ENCODE assay signal across 25 cellular contexts in the genomic region with DNA sequence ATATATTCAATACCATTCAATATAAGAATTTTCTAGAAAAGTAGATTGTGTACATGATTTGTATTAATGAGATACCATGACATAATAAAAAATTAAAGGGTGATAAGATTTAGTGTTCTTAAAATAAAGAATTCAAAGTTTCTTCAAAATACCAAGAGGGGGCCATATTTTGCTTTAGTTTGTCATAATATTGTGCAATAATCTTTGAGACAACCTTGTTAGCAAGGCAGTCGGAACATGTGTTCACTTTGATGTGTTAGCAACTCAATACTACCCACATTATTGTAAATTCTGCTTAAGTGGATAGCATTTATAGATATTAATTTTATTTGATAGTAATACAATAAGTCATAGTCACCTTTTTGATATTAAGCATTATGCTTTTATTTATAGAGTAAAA.
A peak's percentile ranks its signal among the peaks of the same experiment; 100 is the strongest.
DNase-seq lines count a peak whose midpoint lies in the region; ATAC-seq, FAIRE-seq and TF ChIP-seq lines count a peak whose summit lies in the region.
"Had no signal": no experiment of that assay in that cellular context is flagged by ENCODE, and none has a peak within 500 bp of the region (broad histone marks: within the 10 kb centered on the region; RNA-seq: fewer than 3 reads in every experiment).

No MANE protein-coding gene starts in this region.

- no peaks in the 10 kb centered on the region for H3K9me2 ChIP-seq in HCT116 (ENCODE audit: insufficient read depth)
- H3K9me2 ChIP-seq in PC-9 (ENCODE audit: insufficient read depth), result no peaks in the 10 kb centered on the region

- TF ChIP-seq RAD21 in HCT116 (IDR thresholded peaks at IDR 0.05; ENCODE audit: low read depth), result no peak
- TF ChIP-seq RAD21 in H1 (IDR thresholded peaks at IDR 0.05 in 1 of 2, conservative IDR thresholded peaks at IDR 0.05 in 1 of 2; ENCODE audit: low read depth in 2 of 2, low read length in 2 of 2), result no peak

- H3K4me2 ChIP-seq in HCT116 (ENCODE audit: low read length) (peak overlapping the region; percentile 35), PC-9 (peak overlapping the region; percentile 27; the same call in 1 of the 2 replicates), H1 (ENCODE audit: insufficient read depth in 1 of 2, low read depth in 2 of 2, low read length in 2 of 2) (no peak overlapping the region)
- H3K4me2 ChIP-seq: A549; BLaER1 treated with 17β-estradiol and CSF1 and Interleukin-3, amounts not matched to agents 10 nM and 100 nM had no signal

- H4K5ac ChIP-seq in H1 (ENCODE audit: insufficient read length, low read depth, low read length), result no peak overlapping the region

- H3K23me2 ChIP-seq in H1 (ENCODE audit: low read depth, low read length), result no peaks in the 10 kb centered on the region; the same call in 1 of the 2 replicates

- no peak for FAIRE-seq in H1 (lab: Jason Lieb, UNC)
- FAIRE-seq: A549, D721Med, GM12878, GM18507 had no signal

- H4K20me1 ChIP-seq in HCT116 (ENCODE audit: insufficient read depth) (no peaks in the 10 kb centered on the region), PC-9 (ENCODE audit: insufficient read depth) (no peaks in the 10 kb centered on the region), H1 (replicated peaks in 1 of 2; ENCODE audit: control insufficient read depth in 1 of 2, insufficient read depth in 2 of 2, low read length in 2 of 2) (no peaks in the 10 kb centered on the region)
- H4K20me1 ChIP-seq: BLaER1 treated with 17β-estradiol and CSF1 and Interleukin-3, amounts not matched to agents 10 nM and 100 nM had no signal

- DNase-seq in HCT116 (ENCODE audit: low read depth, low spot score), result no peak
- DNase-seq in PC-9, result no peak
- no peak for DNase-seq in H1 (ENCODE audit: low read depth in 1 of 2, low spot score in 2 of 2)
- no peak for DNase-seq in Right ventricle myocardium inferior (ENCODE audit: missing footprints)
- DNase-seq in activated CD4-positive, alpha-beta T cell treated with anti-CD3 and anti-CD28 coated beads for 36 hours, result no peak
- DNase-seq in RPMI8226, result no peak
- DNase-seq: 8988T; ACHN; AML-193; BE2C; CD4-positive, alpha-beta T cell; CD8-positive, alpha-beta memory T cell; DMS 273 treated with DMSO at 0.1 percent for 48 hours; DMS79; EL; GDM1; GOT3; H7 had no signal

- peaks cover 5% of the 10 kb centered on the region for H3K27me3 Mint-ChIP-seq in activated CD4-positive, alpha-beta T cell treated with anti-CD3 and anti-CD28 coated beads for 36 hours

- no peak overlapping the region for H3K56ac ChIP-seq in H1 (replicated peaks; ENCODE audit: insufficient read length, low read depth, low read length)

- no peak overlapping the region for H2BK120ac ChIP-seq in H1 (replicated peaks; ENCODE audit: low read depth, low read length)

- H3K23ac ChIP-seq in H1 (ENCODE audit: insufficient read length), result no peak overlapping the region

- H3K79me1 ChIP-seq in H1 (ENCODE audit: low read depth, low read length), result no peaks in the 10 kb centered on the region

- H2AFZ ChIP-seq in HCT116 (ENCODE audit: low read depth, low read length, poor library complexity, severe bottlenecking) (no peak overlapping the region), PC-9 (no peak overlapping the region), H1 (ENCODE audit: low read length) (no peak overlapping the region)

- H3K4me3 Mint-ChIP-seq in activated CD4-positive, alpha-beta T cell treated with anti-CD3 and anti-CD28 coated beads for 36 hours, result no peak overlapping the region
- H3K4me3 Mint-ChIP-seq: CD14-positive monocyte; CD4-positive, alpha-beta T cell; CD8-positive, alpha-beta memory T cell had no signal

- H2BK20ac ChIP-seq in H1 (ENCODE audit: low read length), result no peak overlapping the region

- no peak overlapping the region for H3K27ac ChIP-seq in HCT116 (ENCODE audit: low read depth, low read length)
- H3K27ac ChIP-seq in HUES64 (ENCODE audit: low read depth, low read length), result peak overlapping the region; percentile 56; the same call in 1 of the 2 replicates
- H3K27ac ChIP-seq in PC-9, result peak overlapping the region; percentile 54
- no peak overlapping the region for H3K27ac ChIP-seq in H1 (ENCODE audit: low read depth, low read length)
- H3K27ac ChIP-seq: A549; BLaER1 treated with 17β-estradiol and CSF1 and Interleukin-3, amounts not matched to agents 10 nM and 100 nM had no signal

- no peak overlapping the region for H2AK5ac ChIP-seq in H1 (ENCODE audit: low read depth, low read length)

- no CpG with 5 or more reads among the region's 1 CpG for WGBS in HUES64
- 83% methylated on average over 1 of the region's 1 CpG; no CpG with 5 or more reads in 1 of the 2 experiments for WGBS in H1 (ENCODE audit: extremely low coverage in 1 of 2, insufficient coverage in 1 of 2, insufficient read length in 1 of 2, insufficient replicate concordance in 2 of 2, low coverage in 1 of 2, low lambda C conversion rate in 2 of 2, missing lambda C conversion rate in 1 of 2), 2 experiments

- H3F3A ChIP-seq in PC-9 (ENCODE audit: insufficient read depth, low read depth), result no peaks in the 10 kb centered on the region; the same call in 1 of the 2 replicates

- H3K36me3 ChIP-seq in HCT116 (ENCODE audit: control insufficient read depth in 1 of 2, insufficient read depth in 2 of 2, low read length in 2 of 2), result no peaks in the 10 kb centered on the region
- no peaks in the 10 kb centered on the region for H3K36me3 ChIP-seq in HUES64 (ENCODE audit: insufficient read depth, low read length)
- H3K36me3 ChIP-seq in PC-9 (ENCODE audit: low read depth), result no peaks in the 10 kb centered on the region
- H3K36me3 ChIP-seq in H1 (ENCODE audit: control insufficient read depth in 2 of 4, insufficient read depth in 4 of 4, low read length in 3 of 4), result no peaks in the 10 kb centered on the region
- H3K36me3 ChIP-seq: BE2C; BLaER1 treated with 17β-estradiol and CSF1 and Interleukin-3, amounts not matched to agents 10 nM and 100 nM had no signal

- RAD21 ChIA-PET in HCT116 (lab: Charles Lee; ENCODE audit: low non-redundant PET in 1 of 2, low total read pairs in 2 of 2, uncharacterized antibody in 2 of 2, unreplicated experiment in 2 of 2), result no interaction called here

- H3K36me3 Mint-ChIP-seq in activated CD4-positive, alpha-beta T cell treated with anti-CD3 and anti-CD28 coated beads for 36 hours (ENCODE audit: low read depth), result no peaks in the 10 kb centered on the region
- H3K36me3 Mint-ChIP-seq: CD14-positive monocyte; CD8-positive, alpha-beta memory T cell had no signal

- BruUV-seq in HCT116 (replicated peaks; lab: Mats Ljungman, UMichigan) (no TSS peak), PC-9 (replicated peaks; lab: Mats Ljungman, UMichigan) (no TSS peak)

- H3K4ac ChIP-seq in H1 (replicated peaks; ENCODE audit: insufficient read length, low read depth, low read length), result no peak overlapping the region

- CTCF ChIA-PET in HCT116 (lab: Charles Lee), result no interaction called here
- CTCF ChIA-PET in PC-9 (lab: Charles Lee), result no interaction called here
- CTCF ChIA-PET in H1 (lab: Charles Lee; ENCODE audit: partially characterized antibody), result interaction anchor here (1.0 kb wide), 1 partner anchor 9 kb away, joined by 3 read pairs; no protein-coding TSS in a partner anchor
- CTCF ChIA-PET in activated CD4-positive, alpha-beta T cell treated with anti-CD3 and anti-CD28 coated beads for 36 hours (lab: Charles Lee), result no interaction called here

- H3K27me3 ChIP-seq in HCT116 (ENCODE audit: insufficient read depth, low read length) (no peaks in the 10 kb centered on the region), HUES64 (ENCODE audit: insufficient read depth, low read length) (no peaks in the 10 kb centered on the region), PC-9 (ENCODE audit: insufficient read depth, low read depth) (no peaks in the 10 kb centered on the region), H1 (replicated peaks in 1 of 4; ENCODE audit: control insufficient read depth in 3 of 4, extremely low read depth in 1 of 4, insufficient read depth in 3 of 4, low read length in 3 of 4) (no peaks in the 10 kb centered on the region)
- H3K27me3 ChIP-seq: BE2C; BLaER1 treated with 17β-estradiol and CSF1 and Interleukin-3, amounts not matched to agents 10 nM and 100 nM had no signal

- H3K18ac ChIP-seq in H1 (ENCODE audit: extremely low read depth, low read length), result no peak overlapping the region

- H3K4me1 ChIP-seq in HCT116 (ENCODE audit: control insufficient read depth in 1 of 2, insufficient read depth in 2 of 2, low read length in 2 of 2) (peaks cover 0 to 17% of the 10 kb centered on the region in 2 experiments; a peak in 2 of 4 replicates), HUES64 (ENCODE audit: insufficient read depth, low read length) (peaks cover 36% of the 10 kb centered on the region), PC-9 (replicated peaks; ENCODE audit: insufficient read depth) (peaks cover 63% of the 10 kb centered on the region), H1 (replicated peaks in 1 of 4; ENCODE audit: control insufficient read depth in 3 of 4, insufficient read depth in 4 of 4, low read length in 3 of 4) (peaks cover 0 to 17% (median 2%) of the 10 kb centered on the region in 4 experiments; a peak in 3 of 7 replicates)
- H3K4me1 ChIP-seq: A549, BE2C had no signal

- intact Hi-C loops in HCT116 (cut with micrococcal nuclease) (no loop called here), PC-9 (cut with micrococcal nuclease; ENCODE audit: unreplicated experiment) (no loop called here), Right ventricle myocardium inferior (cut with DNase I) (no loop called here)
- intact Hi-C loops in activated CD4-positive, alpha-beta T cell treated with anti-CD3 and anti-CD28 coated beads for 36 hours (cut with DNase I, micrococcal nuclease), result no loop called here

- H3K9ac ChIP-seq in HCT116 (ENCODE audit: low read length) (no peak overlapping the region), HUES64 (ENCODE audit: low read depth, low read length) (no peak overlapping the region), H1 (replicated peaks in 1 of 4; ENCODE audit: extremely low read depth in 1 of 4, low read depth in 3 of 4, low read length in 3 of 4) (no peak overlapping the region)
- H3K9ac ChIP-seq: BLaER1 treated with 17β-estradiol and CSF1 and Interleukin-3, amounts not matched to agents 10 nM and 100 nM had no signal

- no peak for TF ChIP-seq POLR2A in HCT116 (IDR thresholded peaks at IDR 0.05; ENCODE audit: borderline replicate concordance, extremely low read depth, insufficient read depth, insufficient read length)
- TF ChIP-seq POLR2A in H1 (IDR thresholded peaks at IDR 0.05; ENCODE audit: control extremely low read depth in 1 of 2, low read depth in 2 of 2, low read length in 2 of 2), result no peak

- H3K79me2 ChIP-seq in HCT116 (ENCODE audit: insufficient read depth, low read length) (no peaks in the 10 kb centered on the region), PC-9 (ENCODE audit: low read depth) (no peaks in the 10 kb centered on the region), H1 (ENCODE audit: control insufficient read depth in 1 of 2, insufficient read depth in 2 of 2, low read length in 2 of 2) (no peaks in the 10 kb centered on the region)

- H2BK5ac ChIP-seq in H1 (ENCODE audit: low read depth, low read length), result no peak overlapping the region

- no peak overlapping the region for H3K14ac ChIP-seq in H1 (ENCODE audit: insufficient read length)

- no peaks in the 10 kb centered on the region for H3K9me3 Mint-ChIP-seq in activated CD4-positive, alpha-beta T cell treated with anti-CD3 and anti-CD28 coated beads for 36 hours (ENCODE audit: low read depth)
- H3K9me3 Mint-ChIP-seq: CD4-positive, alpha-beta T cell; CD8-positive, alpha-beta memory T cell had no signal

- TF ChIP-seq CTCF in HCT116 (IDR thresholded peaks at IDR 0.05 in 2 of 3, conservative IDR thresholded peaks at IDR 0.05 in 1 of 3; ENCODE audit: borderline replicate concordance in 1 of 3, insufficient read depth in 1 of 3, low read depth in 2 of 3, low read length in 2 of 3) (no peak), PC-9 (conservative IDR thresholded peaks at IDR 0.05) (no peak), H1 (IDR thresholded peaks at IDR 0.05; ENCODE audit: control extremely low read depth in 1 of 3, insufficient read depth in 1 of 3, low read depth in 1 of 3, low read length in 3 of 3) (no peak)

- H2BK12ac ChIP-seq in H1 (ENCODE audit: low read depth, low read length), result no peak overlapping the region

- H4K8ac ChIP-seq in H1 (ENCODE audit: extremely low read depth, insufficient read depth, low read length), result no peak overlapping the region

- no peak overlapping the region for H3K27ac Mint-ChIP-seq in activated CD4-positive, alpha-beta T cell treated with anti-CD3 and anti-CD28 coated beads for 36 hours
- H3K27ac Mint-ChIP-seq: CD14-positive monocyte; CD4-positive, alpha-beta T cell; CD8-positive, alpha-beta memory T cell had no signal

- H3K4me1 Mint-ChIP-seq in activated CD4-positive, alpha-beta T cell treated with anti-CD3 and anti-CD28 coated beads for 36 hours, result no peaks in the 10 kb centered on the region
- H3K4me1 Mint-ChIP-seq: CD14-positive monocyte; CD8-positive, alpha-beta memory T cell had no signal

- ATAC-seq in HCT116 (no peak), Right ventricle myocardium inferior (no peak)
- no peak for ATAC-seq in activated CD4-positive, alpha-beta T cell treated with anti-CD3 and anti-CD28 coated beads for 36 hours
- ATAC-seq: A549, GM12878 had no signal

- H4K91ac ChIP-seq in H1 (replicated peaks; ENCODE audit: insufficient read length, low read length), result no peak overlapping the region

- no peaks in the 10 kb centered on the region for H3K9me3 ChIP-seq in HCT116 (ENCODE audit: control insufficient read depth in 1 of 2, insufficient read depth in 1 of 2, low read depth in 1 of 2, low read length in 2 of 2)
- H3K9me3 ChIP-seq in HUES64 (ENCODE audit: insufficient read depth, low read depth, low read length), result no peaks in the 10 kb centered on the region
- H3K9me3 ChIP-seq in PC-9 (ENCODE audit: insufficient read depth, low read depth), result peaks cover 31% of the 10 kb centered on the region
- H3K9me3 ChIP-seq in H1 (ENCODE audit: insufficient read depth in 2 of 2, low read depth in 1 of 2, low read length in 1 of 2), result no peaks in the 10 kb centered on the region
- H3K9me3 ChIP-seq: A549, BE2C had no signal

- H3K4me3 ChIP-seq in HCT116 (replicated peaks in 1 of 2; ENCODE audit: low read depth in 1 of 2, low read length in 2 of 2), result no peak overlapping the region
- H3K4me3 ChIP-seq in HUES64 (ENCODE audit: low read length), result no peak overlapping the region
- no peak overlapping the region for H3K4me3 ChIP-seq in PC-9
- H3K4me3 ChIP-seq in H1 (ENCODE audit: extremely low read depth in 1 of 4, insufficient read depth in 2 of 4, low read depth in 3 of 4, low read length in 4 of 4), result no peak overlapping the region
- H3K4me3 ChIP-seq: A549; BLaER1 treated with 17β-estradiol and CSF1 and Interleukin-3, amounts not matched to agents 10 nM and 100 nM; GM12878 had no signal

- TF ChIP-seq EP300 in H1 (IDR thresholded peaks at IDR 0.05; ENCODE audit: borderline replicate concordance in 1 of 2, low read depth in 2 of 2, low read length in 2 of 2), result no peak

- no peak overlapping the region for H2BK15ac ChIP-seq in H1 (ENCODE audit: low read length)

- POLR2A ChIA-PET in HCT116 (lab: Charles Lee), result no interaction called here
- POLR2A ChIA-PET in PC-9 (lab: Charles Lee; ENCODE audit: unreplicated experiment), result no interaction called here
- POLR2A ChIA-PET in H1 (lab: Charles Lee; ENCODE audit: partially characterized antibody), result no interaction called here
- POLR2A ChIA-PET in activated CD4-positive, alpha-beta T cell treated with anti-CD3 and anti-CD28 coated beads for 36 hours (lab: Charles Lee), result no interaction called here

Comparison
In these comparisons a context has a peak if more than half of its experiments do, and no peak if none do; other contexts are left out.
1. H3K27ac ChIP-seq: peak in HUES64 (single experiment) and PC-9 (single experiment); none in HCT116 (single experiment) and H1 (single experiment).
2. H3K4me2 ChIP-seq: peak in HCT116 (single experiment) and PC-9 (single experiment); none in H1 (0 of 2).
3. Of the 16 proteins assayed by ChIP-seq in both H1 and HCT116: peak only in H1: CEBPB; only in HCT116: none; in both: none; in neither: 15.